ENCODE assay signal across 8 cellular contexts in genomic region chr3:196868297-196868661, GRCh38. TPM values are rescaled to one million over a fixed set of nuclear protein-coding genes. Genes with fewer than 3 reads are reported as not detected.
DNase-seq lines count a peak whose midpoint lies in the region; ATAC-seq, FAIRE-seq and TF ChIP-seq lines count a peak whose summit lies in the region.

No MANE protein-coding gene starts in this region.

- in situ Hi-C loops in ACHN (cut with HindIII; ENCODE audit: low pct_ligation_motif_present, low pct_unique_long_range_greater_than_20kb, low sequenced_read_pairs) (no loop called here), GM13976 (cut with MboI; ENCODE audit: low sequenced_read_pairs, unreplicated experiment) (no loop called here), GM12878 (cut with MboI) (no loop called here)

- no peak for TF ChIP-seq RAD21 in GM12878 (IDR thresholded peaks at IDR 0.05; ENCODE audit: insufficient read depth, low read depth, low read length)

- FAIRE-seq in GM12878 (lab: Jason Lieb, UNC), result no peak
- no peak for FAIRE-seq in small intestine (lab: Jason Lieb, UNC)

- WGBS in GM12878 (ENCODE audit: insufficient coverage, insufficient replicate concordance, low lambda C conversion rate, missing lambda C conversion rate), result 3% methylated on average over 29 of the region's 29 CpGs
- WGBS in small intestine, 3 donors, result 0% methylated on average over 20 to 29 of the region's 29 CpGs

- H3K4me3 ChIP-seq in OCI-LY3 (ENCODE audit: low read length), result peak overlapping the region; percentile 83
- peak overlapping the region; percentile 73 for H3K4me3 ChIP-seq in GM12878
- peak overlapping the region; percentile 73 for H3K4me3 ChIP-seq in iPS-18a (ENCODE audit: low read length)
- peak overlapping the region; percentile 92 to 98 for H3K4me3 ChIP-seq in small intestine (ENCODE audit: low read depth in 1 of 2, low read length in 2 of 2)

- peak overlapping the region; percentile 76 for H3K9ac ChIP-seq in OCI-LY3 (ENCODE audit: low read length)
- H3K9ac ChIP-seq in GM12878 (ENCODE audit: control insufficient read depth, insufficient read depth, low read length), result peak overlapping the region; percentile 92
- H3K9ac ChIP-seq in iPS-18a (ENCODE audit: low read length), result peak overlapping the region; percentile 61

- ATAC-seq in HG02870 (IDR thresholded peaks at IDR 0.05; ENCODE audit: unreplicated experiment) (peak; percentile 25), GM12878 (peak; percentile 66)

- no TSS peak for BruUV-seq in GM12878 (replicated peaks; lab: Mats Ljungman, UMichigan)

- intact Hi-C loops in GM12878 (cut with micrococcal nuclease; ENCODE audit: unreplicated experiment), result no loop called here

- RAD21 ChIA-PET in GM12878 (lab: Charles Lee; ENCODE audit: unreplicated experiment), result interaction anchor here (0.8 to 3.7 kb wide), 5 partner anchors 13 to 259 kb away, joined by 3 to 46 read pairs (median 6); partner anchors contain the start of gene NCBP2

- peak; percentile 6 for TF ChIP-seq CTCF in GM13976 (IDR thresholded peaks at IDR 0.05; ENCODE audit: borderline replicate concordance, control extremely low read depth, extremely low read depth, insufficient read depth, missing control alignments)
- TF ChIP-seq CTCF in OCI-LY3 (IDR thresholded peaks at IDR 0.05; ENCODE audit: low read depth, low read length), result no peak
- no peak for TF ChIP-seq CTCF in GM12878 (IDR thresholded peaks at IDR 0.05 in 2 of 3, conservative IDR thresholded peaks at IDR 0.05 in 1 of 3; ENCODE audit: control insufficient read depth in 2 of 3, extremely low read depth in 1 of 3, insufficient read depth in 1 of 3, low read depth in 3 of 3, low read length in 3 of 3)

- TF ChIP-seq EP300 in GM12878 (IDR thresholded peaks at IDR 0.05; ENCODE audit: borderline replicate concordance in 1 of 2, control insufficient read depth in 1 of 2, low read depth in 2 of 2, low read length in 2 of 2), result no peak

- no peaks in the 10 kb centered on the region for H3K36me3 ChIP-seq in OCI-LY3 (replicated peaks; ENCODE audit: low read depth, low read length)
- H3K36me3 ChIP-seq in GM12878 (ENCODE audit: control insufficient read depth in 2 of 2, insufficient read depth in 2 of 2, low read length in 1 of 2), result no peaks in the 10 kb centered on the region
- H3K36me3 ChIP-seq in iPS-18a (ENCODE audit: control insufficient read depth, low read depth, low read length), result no peaks in the 10 kb centered on the region
- H3K36me3 ChIP-seq in small intestine (ENCODE audit: control insufficient read depth in 2 of 2, insufficient read depth in 2 of 2, low read length in 2 of 2), result no peaks in the 10 kb centered on the region

- SMC1A ChIA-PET in GM12878 (lab: Charles Lee; ENCODE audit: uncharacterized antibody, unreplicated experiment), result interaction anchor here (0.7 to 2.1 kb wide), 4 partner anchors 8 to 128 kb away, joined by 4 to 10 read pairs (median 4); partner anchors contain the start of gene NCBP2

- H3K27ac ChIP-seq in OCI-LY3 (ENCODE audit: low read length) (peak overlapping the region; percentile 49), GM12878 (ENCODE audit: control insufficient read depth, insufficient read depth) (peak overlapping the region; percentile 82), iPS-18a (ENCODE audit: low read length) (no peak overlapping the region), small intestine (ENCODE audit: low read depth in 1 of 2, low read length in 1 of 2) (peak overlapping the region; percentile 97 to 99)

- CTCF ChIA-PET in GM12878 (lab: Yijun Ruan, JAX), result interaction anchor here (0.6 to 2.6 kb wide), 8 partner anchors 10 to 259 kb away, joined by 3 to 12 read pairs (median 4); partner anchors contain the start of gene NCBP2

- no peaks in the 10 kb centered on the region for H3K27me3 ChIP-seq in OCI-LY3 (ENCODE audit: low read depth, low read length)
- H3K27me3 ChIP-seq in GM12878 (replicated peaks in 1 of 2; ENCODE audit: control insufficient read depth in 2 of 2, insufficient read depth in 2 of 2, low read length in 1 of 2), result no peaks in the 10 kb centered on the region
- H3K27me3 ChIP-seq in iPS-18a (ENCODE audit: control insufficient read depth, insufficient read depth, low read length), result no peaks in the 10 kb centered on the region
- no peaks in the 10 kb centered on the region for H3K27me3 ChIP-seq in small intestine (ENCODE audit: control insufficient read depth in 2 of 2, insufficient read depth in 2 of 2, low read length in 2 of 2)

- peaks cover 13% of the 10 kb centered on the region for H3K4me1 ChIP-seq in OCI-LY3 (ENCODE audit: low read length)
- H3K4me1 ChIP-seq in GM12878 (ENCODE audit: control insufficient read depth, insufficient read depth, low read length), result peaks cover 4% of the 10 kb centered on the region; the same call in 1 of the 2 replicates
- no peaks in the 10 kb centered on the region for H3K4me1 ChIP-seq in iPS-18a (ENCODE audit: control insufficient read depth, low read depth, low read length)
- peaks cover 0 to 3% of the 10 kb centered on the region in 2 donors for H3K4me1 ChIP-seq in small intestine (ENCODE audit: control insufficient read depth in 2 of 2, insufficient read depth in 1 of 2, low read depth in 1 of 2, low read length in 1 of 2)

- H3K4me2 ChIP-seq in OCI-LY3 (ENCODE audit: low read length), result peak overlapping the region; percentile 88
- peak overlapping the region; percentile 89; the same call in 1 of the 2 replicates for H3K4me2 ChIP-seq in GM12878 (ENCODE audit: control insufficient read depth, insufficient read depth)

- no peaks in the 10 kb centered on the region for H3K9me3 ChIP-seq in OCI-LY3 (ENCODE audit: insufficient read depth, low read length)
- no peaks in the 10 kb centered on the region for H3K9me3 ChIP-seq in GM12878 (replicated peaks; ENCODE audit: control insufficient read depth, insufficient read depth, low read length)
- no peaks in the 10 kb centered on the region for H3K9me3 ChIP-seq in iPS-18a (ENCODE audit: control insufficient read depth, low read depth, low read length)
- H3K9me3 ChIP-seq in small intestine (ENCODE audit: control insufficient read depth, low read depth), result no peaks in the 10 kb centered on the region

- H4K20me1 ChIP-seq in OCI-LY3 (ENCODE audit: insufficient read depth, low read length), result peaks cover 17% of the 10 kb centered on the region; the same call in 1 of the 2 replicates
- no peaks in the 10 kb centered on the region for H4K20me1 ChIP-seq in GM12878 (ENCODE audit: control insufficient read depth, insufficient read depth)

- no peak for TF ChIP-seq POLR2A in GM12878 (IDR thresholded peaks at IDR 0.05; ENCODE audit: low read depth, low read length)

- H3K79me2 ChIP-seq in OCI-LY3 (ENCODE audit: low read length) (peaks cover 56% of the 10 kb centered on the region), GM12878 (ENCODE audit: control insufficient read depth, insufficient read depth, low read length) (peaks cover 50% of the 10 kb centered on the region)

- peak; percentile 23 for DNase-seq in ACHN
- DNase-seq in GM13976 (ENCODE audit: low spot score), result peak; percentile 39
- DNase-seq in GM12878 (ENCODE audit: low read depth, low spot score), result no peak
- peak; percentile 31 for DNase-seq in small intestine
- DNase-seq in NCI-H187 (lab: John Stamatoyannopoulos, UW), result no peak

- H2AFZ ChIP-seq in OCI-LY3 (ENCODE audit: low read depth, low read length), result no peak overlapping the region; the same call in 1 of the 2 replicates
- peak overlapping the region; percentile 76 for H2AFZ ChIP-seq in GM12878 (ENCODE audit: control insufficient read depth, low read depth, low read length)

- POLR2A ChIA-PET in GM12878 (lab: Charles Lee), result interaction anchor here (0.5 to 3.0 kb wide), 9 partner anchors 13 to 438 kb away, joined by 3 to 40 read pairs (median 4); partner anchors contain the start of gene NCBP2

TF ChIP-seq in GM12878, 131 proteins besides CTCF, POLR2A, EP300 and RAD21:
- TF ChIP-seq LARP7 (IDR thresholded peaks at IDR 0.05) (peak; percentile 37; the same call in 1 of the 2 replicates), CEBPB (IDR thresholded peaks at IDR 0.05; ENCODE audit: borderline replicate concordance in 1 of 2, low read depth in 2 of 2, low read length in 2 of 2) (no peak), SPI1 (IDR thresholded peaks at IDR 0.05; ENCODE audit: borderline replicate concordance, insufficient read depth, low read depth, low read length) (peak; percentile 31; the same call in 1 of the 2 replicates), TBL1XR1 (IDR thresholded peaks at IDR 0.05; ENCODE audit: low read depth, low read length) (no peak)

RNA-seq across cellular contexts. Expression of gene SENP5, which starts 0.6 kb away (rescaled TPM):
- total RNA-seq in GM12878 (2013; cell fraction: nucleolus; rRNA removed), result 166 and 171 TPM in 2 replicates
- total RNA-seq in GM12878 (2014; rRNA removed) (22.3 and 27.9 TPM in 2 replicates), GM12878 (2014; rRNA removed; fragmentation: Illumina TruSeq; extraction: Trizol) (28.4 and 29.1 TPM in 2 replicates), GM12878 (2021) (22.5 and 24.8 TPM in 2 replicates)
- polyA plus RNA-seq in GM12878 (2011; ENCODE audit: low read depth), result 11.5 TPM
- polyA plus RNA-seq in GM12878 (2011; rRNA removed) (23.4 and 24.9 TPM in 2 replicates), GM12878 (2014; fragmentation: Illumina TruSeq; extraction: Trizol) (16.8 and 25.0 TPM in 2 replicates), GM12878 (2014; fragmentation: Nextera tagmentation; extraction: Ambion mirVana) (1 to 10 TPM; 6.4 to 9.6 TPM), GM12878 (2014; rRNA removed) (14.3 TPM in 2 replicates), GM12878 (2016; fragmentation: Nextera tagmentation; extraction: Ambion mirVana) (10 to 100 TPM; 11.8 to 13.9 TPM), small intestine (1 to 10 TPM; 4.9 to 5.7 (median 5.1) TPM)
- 8.1 and 8.6 TPM in 2 replicates for polyA plus RNA-seq in GM12878 (2011; cell fraction: cytosol; rRNA removed)
- polyA plus RNA-seq in GM12878 (2011; cell fraction: nucleus; rRNA removed), result 23.5 and 25.0 TPM in 2 replicates
- polyA plus RNA-seq in GM12878 (2012), result 11.7 and 13.9 TPM in 2 replicates
- polyA minus RNA-seq in GM12878 (2011; rRNA and poly(A)+ RNA removed), result 69.8 and 107 TPM in 2 replicates
- 11.1 and 35.9 TPM in 2 replicates for polyA minus RNA-seq in GM12878 (2011; cell fraction: cytosol; rRNA and poly(A)+ RNA removed)
- 22.2 and 30.4 TPM in 2 replicates for polyA minus RNA-seq in GM12878 (2011; cell fraction: nucleus; rRNA and poly(A)+ RNA removed)

Comparison
In these comparisons a context has a peak if more than half of its experiments do, and no peak if none do; other contexts are left out.
1. DNase-seq: peak in ACHN (single experiment), GM13976 (single experiment) and small intestine (single experiment); none in GM12878 (single experiment) and NCI-H187 (0 of 2).
2. Peak in every context shown above with its lines, with median percentiles within 50 percentile points of each other: H3K4me3 ChIP-seq and H3K9ac ChIP-seq.